In genomic region chr20:2869381-2869780, GRCh38 we compare ENCODE assay signal across 18 cellular contexts. TPM values are rescaled to one million over a fixed set of nuclear protein-coding genes. Genes with fewer than 3 reads are reported as not detected.
DNase-seq lines count a peak whose midpoint lies in the region; ATAC-seq and TF ChIP-seq lines count a peak whose summit lies in the region.
"Had no signal": no experiment of that assay in that cellular context is flagged by ENCODE, and none has a peak within 500 bp of the region (broad histone marks: within the 10 kb centered on the region; RNA-seq: fewer than 3 reads in every experiment).

No MANE protein-coding gene starts in this region.

- H3K4me3 ChIP-seq in trophoblast cell (ENCODE audit: low read depth, low read length): no peak overlapping the region
- H3K4me3 ChIP-seq: BLaER1 had no signal

- H2BK120ac ChIP-seq in trophoblast cell (ENCODE audit: insufficient read depth, low read length, poor library complexity): no peak overlapping the region

- H3K79me2 ChIP-seq in trophoblast cell (ENCODE audit: control insufficient read depth, insufficient read depth, low read length, poor library complexity): peaks cover 3% of the 10 kb centered on the region

- no peak overlapping the region for H3K18ac ChIP-seq in trophoblast cell (ENCODE audit: low read length)

- peaks cover 7% of the 10 kb centered on the region for H3K79me1 ChIP-seq in trophoblast cell (ENCODE audit: low read length)

- H4K12ac ChIP-seq in trophoblast cell (ENCODE audit: low read depth, low read length): no peak overlapping the region

- no peak overlapping the region for H3K27ac Mint-ChIP-seq in activated CD8-positive, alpha-beta memory T cell treated with anti-CD3 and anti-CD28 coated beads, Interleukin-2, amount 10 ng/mL, durations not matched to agents 7 days and 5 days
- H3K27ac Mint-ChIP-seq in CD4-positive, alpha-beta T cell: no peak overlapping the region
- H3K27ac Mint-ChIP-seq in neural crest cell (ENCODE audit: unreplicated experiment): no peak overlapping the region
- H3K27ac Mint-ChIP-seq: CD14-positive monocyte; CD8-positive, alpha-beta T cell had no signal

- no peak overlapping the region for H3K4me3 Mint-ChIP-seq in activated CD8-positive, alpha-beta memory T cell treated with anti-CD3 and anti-CD28 coated beads, Interleukin-2, amount 10 ng/mL, durations not matched to agents 7 days and 5 days
- H3K4me3 Mint-ChIP-seq in CD4-positive, alpha-beta T cell: peak overlapping the region; percentile 1
- H3K4me3 Mint-ChIP-seq in neural crest cell: peak overlapping the region; percentile 62
- H3K4me3 Mint-ChIP-seq: CD14-positive monocyte; CD8-positive, alpha-beta T cell had no signal

- TF ChIP-seq CTCF in CD4-positive, alpha-beta T cell (IDR thresholded peaks at IDR 0.05): no peak
- no peak for TF ChIP-seq CTCF in neural crest cell (conservative IDR thresholded peaks at IDR 0.05)

- intact Hi-C loops in CD4-positive, alpha-beta T cell (cut with DNase I, micrococcal nuclease): no loop called here

- no peak overlapping the region for H2BK12ac ChIP-seq in trophoblast cell (ENCODE audit: low read length)

- H3K9ac ChIP-seq in trophoblast cell (ENCODE audit: low read length): no peak overlapping the region
- H3K9ac ChIP-seq: BLaER1 had no signal

- no peak for ATAC-seq in activated CD8-positive, alpha-beta memory T cell treated with anti-CD3 and anti-CD28 coated beads, Interleukin-2, amount 10 ng/mL, durations not matched to agents 7 days and 5 days
- no peak for ATAC-seq in CD4-positive, alpha-beta T cell (ENCODE audit: poor library complexity)
- ATAC-seq in GM21360 (IDR thresholded peaks at IDR 0.05; ENCODE audit: unreplicated experiment): no peak
- ATAC-seq: CD8-positive, alpha-beta T cell had no signal

- no peak overlapping the region for H3K14ac ChIP-seq in trophoblast cell (ENCODE audit: low read length)

- H2AK5ac ChIP-seq in trophoblast cell (ENCODE audit: low read length): no peak overlapping the region

- no peaks in the 10 kb centered on the region for H3K27me3 ChIP-seq in CD4-positive, alpha-beta T cell (ENCODE audit: control insufficient read depth, insufficient read depth, low read length)
- H3K27me3 ChIP-seq in trophoblast cell (ENCODE audit: insufficient read depth, low read length): peaks cover 12% of the 10 kb centered on the region

- H3K27me3 Mint-ChIP-seq in activated CD8-positive, alpha-beta memory T cell treated with anti-CD3 and anti-CD28 coated beads, Interleukin-2, amount 10 ng/mL, durations not matched to agents 7 days and 5 days: no peaks in the 10 kb centered on the region
- H3K27me3 Mint-ChIP-seq in CD4-positive, alpha-beta T cell: no peaks in the 10 kb centered on the region
- peaks cover 13% of the 10 kb centered on the region for H3K27me3 Mint-ChIP-seq in neural crest cell (ENCODE audit: low read depth)

- no peaks in the 10 kb centered on the region for H3K9me3 Mint-ChIP-seq in activated CD8-positive, alpha-beta memory T cell treated with anti-CD3 and anti-CD28 coated beads, Interleukin-2, amount 10 ng/mL, durations not matched to agents 7 days and 5 days (ENCODE audit: low read depth)
- no peaks in the 10 kb centered on the region for H3K9me3 Mint-ChIP-seq in CD4-positive, alpha-beta T cell
- no peaks in the 10 kb centered on the region for H3K9me3 Mint-ChIP-seq in neural crest cell
- H3K9me3 Mint-ChIP-seq: CD8-positive, alpha-beta T cell had no signal

- no CpG with 5 or more reads among the region's 3 CpGs for WGBS in trophoblast cell (ENCODE audit: extremely low coverage, insufficient coverage, insufficient read length)

- H3K4me1 ChIP-seq in trophoblast cell (ENCODE audit: control insufficient read depth in 1 of 2, insufficient read depth in 2 of 2, low read length in 2 of 2): peaks cover 8 to 15% of the 10 kb centered on the region in 2 experiments

- H3K4ac ChIP-seq in trophoblast cell (ENCODE audit: low read depth, low read length): no peak overlapping the region

- peak; percentile 42 for DNase-seq in activated CD8-positive, alpha-beta memory T cell treated with anti-CD3 and anti-CD28 coated beads, Interleukin-2, amount 50 U/mL, for 48 hours
- DNase-seq in activated CD8-positive, alpha-beta memory T cell treated with anti-CD3 and anti-CD28 coated beads, Interleukin-2, amount 10 ng/mL, durations not matched to agents 7 days and 5 days: no peak
- DNase-seq in CD4-positive, alpha-beta T cell: no peak
- no peak for DNase-seq in neural crest cell (ENCODE audit: low read depth, low spot score)
- DNase-seq in trophoblast cell: peak; percentile 53 to 64
- no peak for DNase-seq in NCI-H1105 (lab: John Stamatoyannopoulos, UW)
- DNase-seq: 8988T; Calu3; CD8-positive, alpha-beta T cell; DMS79 treated with DMSO at 0.1 percent for 48 hours; GF-D8; GOT3; H7 had no signal

- no peak overlapping the region for H3K4me2 ChIP-seq in trophoblast cell (ENCODE audit: low read length)
- H3K4me2 ChIP-seq: BLaER1 had no signal

- H3K27ac ChIP-seq in CD4-positive, alpha-beta T cell (ENCODE audit: low read depth, low read length): no peak overlapping the region
- H3K27ac ChIP-seq in trophoblast cell (ENCODE audit: low read depth, low read length): no peak overlapping the region
- H3K27ac ChIP-seq: BLaER1 had no signal

- H3K9me3 ChIP-seq in CD4-positive, alpha-beta T cell (ENCODE audit: control insufficient read depth, low read length): no peaks in the 10 kb centered on the region
- H3K9me3 ChIP-seq in trophoblast cell (ENCODE audit: insufficient read depth, low read depth, low read length): peaks cover 3% of the 10 kb centered on the region
- H3K9me3 ChIP-seq: BLaER1 had no signal

- H3K4me1 Mint-ChIP-seq in activated CD8-positive, alpha-beta memory T cell treated with anti-CD3 and anti-CD28 coated beads, Interleukin-2, amount 10 ng/mL, durations not matched to agents 7 days and 5 days: peaks cover 58% of the 10 kb centered on the region
- H3K4me1 Mint-ChIP-seq in CD4-positive, alpha-beta T cell (ENCODE audit: low read depth): peaks cover 41% of the 10 kb centered on the region
- peaks cover 48% of the 10 kb centered on the region for H3K4me1 Mint-ChIP-seq in neural crest cell

- CTCF ChIA-PET in activated CD8-positive, alpha-beta memory T cell treated with anti-CD3 and anti-CD28 coated beads, Interleukin-2, amount 10 ng/mL, durations not matched to agents 7 days and 5 days (lab: Charles Lee): interaction anchor here (1.9 kb wide), 1 partner anchor 17 kb away, joined by 6 read pairs; no protein-coding TSS in a partner anchor
- CTCF ChIA-PET in CD4-positive, alpha-beta T cell (lab: Charles Lee): no interaction called here

- H3K36me3 Mint-ChIP-seq in activated CD8-positive, alpha-beta memory T cell treated with anti-CD3 and anti-CD28 coated beads, Interleukin-2, amount 10 ng/mL, durations not matched to agents 7 days and 5 days: peaks cover 13% of the 10 kb centered on the region
- H3K36me3 Mint-ChIP-seq in CD4-positive, alpha-beta T cell (ENCODE audit: low read depth): peaks cover 32% of the 10 kb centered on the region
- peaks cover 5% of the 10 kb centered on the region for H3K36me3 Mint-ChIP-seq in neural crest cell (ENCODE audit: low read depth)

- H3K36me3 ChIP-seq in trophoblast cell (ENCODE audit: control insufficient read depth in 1 of 2, insufficient read depth in 2 of 2, low read length in 2 of 2): peaks cover 15 to 20% of the 10 kb centered on the region in 2 experiments

- no peak overlapping the region for H4K91ac ChIP-seq in trophoblast cell (ENCODE audit: low read depth, low read length)

- no peak overlapping the region for H2AFZ ChIP-seq in trophoblast cell (ENCODE audit: insufficient read depth, low read length, poor library complexity)

- no peak overlapping the region for H3K23ac ChIP-seq in trophoblast cell (ENCODE audit: low read length)

- H4K8ac ChIP-seq in trophoblast cell (ENCODE audit: low read depth, low read length): no peak overlapping the region

- no peak overlapping the region for H2BK5ac ChIP-seq in trophoblast cell (ENCODE audit: low read depth, low read length, poor library complexity)

- POLR2A ChIA-PET in CD4-positive, alpha-beta T cell (lab: Charles Lee): interaction anchor here (0.8 to 1.2 kb wide), 2 partner anchors 28 to 86 kb away, joined by 3 to 4 read pairs; partner anchors contain the start of gene VPS16

RNA-seq across cellular contexts. Expression of gene PTPRA, which starts 3.9 kb away (rescaled TPM):
- 10 to 100 TPM; 51.5 to 60.7 TPM for total RNA-seq in activated CD8-positive, alpha-beta memory T cell treated with anti-CD3 and anti-CD28 coated beads, Interleukin-2, amount 10 ng/mL, durations not matched to agents 7 days and 5 days
- total RNA-seq in CD4-positive, alpha-beta T cell: 10 to 100 TPM; 65.4 to 69.5 TPM
- total RNA-seq in neural crest cell: 86.5 and 88.7 TPM in 2 replicates
- 62.0 and 68.3 TPM in 2 replicates for polyA plus RNA-seq in trophoblast cell (2013)

RNA-seq across cellular contexts. Expression of gene VPS16, which starts 28.8 kb away (rescaled TPM):
- total RNA-seq in activated CD8-positive, alpha-beta memory T cell treated with anti-CD3 and anti-CD28 coated beads, Interleukin-2, amount 10 ng/mL, durations not matched to agents 7 days and 5 days: 10 to 100 TPM; 49.2 to 64.9 TPM
- total RNA-seq in CD4-positive, alpha-beta T cell: 10 to 100 TPM; 38.2 to 40.6 TPM
- total RNA-seq in neural crest cell: 49.8 and 50.6 TPM in 2 replicates
- polyA plus RNA-seq in trophoblast cell (2013): 18.4 and 19.2 TPM in 2 replicates

RNA-seq across cellular contexts. Expression of gene PCED1A, which starts 28.9 kb away (rescaled TPM):
- 10 to 100 TPM; 21.9 to 30.6 TPM for total RNA-seq in activated CD8-positive, alpha-beta memory T cell treated with anti-CD3 and anti-CD28 coated beads, Interleukin-2, amount 10 ng/mL, durations not matched to agents 7 days and 5 days
- total RNA-seq in CD4-positive, alpha-beta T cell: 10 to 100 TPM; 69.2 to 69.7 TPM
- 68.7 and 71.9 TPM in 2 replicates for total RNA-seq in neural crest cell
- 31.4 and 32.3 TPM in 2 replicates for polyA plus RNA-seq in trophoblast cell (2013)

RNA-seq across cellular contexts. Expression of gene TMEM239, which starts 53.2 kb away (rescaled TPM):
- not detected for total RNA-seq in activated CD8-positive, alpha-beta memory T cell treated with anti-CD3 and anti-CD28 coated beads, Interleukin-2, amount 10 ng/mL, durations not matched to agents 7 days and 5 days
- not detected for total RNA-seq in CD4-positive, alpha-beta T cell
- total RNA-seq in neural crest cell: not detected in 2 replicates
- 0.01 TPM in 1 of 2 replicates, not detected in the other for polyA plus RNA-seq in trophoblast cell (2013)
- total RNA-seq: A673; Calu3; CD8-positive, alpha-beta T cell; H7 had no signal
- polyA plus RNA-seq: AG04450, CD14-positive monocyte had no signal

RNA-seq across cellular contexts. Expression of gene C20orf141, which starts 54.6 kb away (rescaled TPM):
- total RNA-seq in activated CD8-positive, alpha-beta memory T cell treated with anti-CD3 and anti-CD28 coated beads, Interleukin-2, amount 10 ng/mL, durations not matched to agents 7 days and 5 days: not detected
- not detected for total RNA-seq in CD4-positive, alpha-beta T cell
- total RNA-seq in neural crest cell: not detected in 2 replicates
- polyA plus RNA-seq in trophoblast cell (2013): 0.19 and 0.31 TPM in 2 replicates
- total RNA-seq: A673; Calu3; CD8-positive, alpha-beta T cell; H7 had no signal
- polyA plus RNA-seq: AG04450, CD14-positive monocyte had no signal

Comparison
In these comparisons a context has a peak if more than half of its experiments do, and no peak if none do; other contexts are left out.
1. DNase-seq: peak in activated CD8-positive, alpha-beta memory T cell treated with anti-CD3 and anti-CD28 coated beads, Interleukin-2, amount 50 U/mL, for 48 hours (single experiment) and trophoblast cell (2 of 2); none in activated CD8-positive, alpha-beta memory T cell treated with anti-CD3 and anti-CD28 coated beads, Interleukin-2, amount 10 ng/mL, durations not matched to agents 7 days and 5 days (single experiment), CD4-positive, alpha-beta T cell (0 of 10), neural crest cell (single experiment) and NCI-H1105 (single experiment).